In genomic region chr10:131531265-131532190, GRCh38 we compare ENCODE assay signal across 29 cellular contexts.
"Had no signal": no experiment of that assay in that cellular context is flagged by ENCODE, and none has a peak within 500 bp of the region (broad histone marks: within the 10 kb centered on the region; RNA-seq: fewer than 3 reads in every experiment).

No MANE protein-coding gene starts in this region.

- H3K4me3 ChIP-seq: MG63, SJCRH30, SK-N-MC had no signal

- H3K36me3 Mint-ChIP-seq: activated CD8-positive, alpha-beta memory T cell treated with anti-CD3 and anti-CD28 coated beads, Interleukin-2, amount 10 ng/mL, durations not matched to agents 7 days and 5 days; activated naive CD4-positive, alpha-beta T cell treated with anti-CD3 and anti-CD28 coated beads, Interleukin-2, amount 10 ng/mL, durations not matched to agents 7 days and 5 days; activated naive CD8-positive, alpha-beta T cell had no signal

- H3K27ac Mint-ChIP-seq: activated CD4-positive, alpha-beta memory T cell treated with anti-CD3 and anti-CD28 coated beads, Interleukin-2, amount 10 ng/mL, durations not matched to agents 7 days and 5 days; activated CD8-positive, alpha-beta memory T cell treated with anti-CD3 and anti-CD28 coated beads, Interleukin-2, amount 10 ng/mL, durations not matched to agents 7 days and 5 days; activated naive CD4-positive, alpha-beta T cell treated with anti-CD3 and anti-CD28 coated beads, Interleukin-2, amount 10 ng/mL, durations not matched to agents 7 days and 5 days; activated naive CD8-positive, alpha-beta T cell; activated naive CD8-positive, alpha-beta T cell treated with anti-CD3 and anti-CD28 coated beads, Interleukin-2, amount 50 U/mL, for 24 hours had no signal

- H3K9me3 ChIP-seq: MG63, SJCRH30 had no signal

- H3K4me1 Mint-ChIP-seq: activated CD4-positive, alpha-beta memory T cell treated with anti-CD3 and anti-CD28 coated beads, Interleukin-2, amount 10 ng/mL, durations not matched to agents 7 days and 5 days; activated CD8-positive, alpha-beta memory T cell treated with anti-CD3 and anti-CD28 coated beads, Interleukin-2, amount 10 ng/mL, durations not matched to agents 7 days and 5 days; activated naive CD4-positive, alpha-beta T cell treated with anti-CD3 and anti-CD28 coated beads, Interleukin-2, amount 10 ng/mL, durations not matched to agents 7 days and 5 days; activated naive CD8-positive, alpha-beta T cell treated with anti-CD3 and anti-CD28 coated beads, Interleukin-2, amount 50 U/mL, for 24 hours had no signal

- H3K9me3 Mint-ChIP-seq: activated naive CD4-positive, alpha-beta T cell treated with anti-CD3 and anti-CD28 coated beads, Interleukin-2, amount 10 ng/mL, durations not matched to agents 7 days and 5 days; activated naive CD8-positive, alpha-beta T cell treated with anti-CD3 and anti-CD28 coated beads, Interleukin-2, amount 50 U/mL, for 24 hours had no signal

- H3K36me3 ChIP-seq: brain microvascular endothelial cell, MG63, SJCRH30, WERI-Rb-1 had no signal

- H3K27ac ChIP-seq: brain microvascular endothelial cell, SJCRH30, SK-N-MC, WERI-Rb-1 had no signal

- DNase-seq: activated CD4-positive, alpha-beta memory T cell treated with anti-CD3 and anti-CD28 coated beads, Interleukin-2, amount 10 ng/mL, durations not matched to agents 7 days and 5 days; activated CD4-positive, alpha-beta T cell treated with anti-CD3 and anti-CD28 coated beads for 1 hour; activated CD4-positive, alpha-beta T cell treated with anti-CD3 and anti-CD28 coated beads for 48 hours; activated CD4-positive, CD25-positive, alpha-beta regulatory T cell; activated CD8-positive, alpha-beta memory T cell treated with anti-CD3 and anti-CD28 coated beads for 24 hours; activated CD8-positive, alpha-beta memory T cell treated with anti-CD3 and anti-CD28 coated beads, Interleukin-2, amount 10 ng/mL, durations not matched to agents 7 days and 5 days; activated CD8-positive, alpha-beta memory T cell treated with anti-CD3 and anti-CD28 coated beads, Interleukin-2, amount 50 U/mL, for 48 hours; activated effector memory CD4-positive, alpha-beta T cell treated with Interleukin-2 at 50 U/mL for 16 hours; activated naive CD4-positive, alpha-beta T cell treated with anti-CD3 and anti-CD28 coated beads, Interleukin-2, amount 10 ng/mL, durations not matched to agents 7 days and 5 days; activated naive CD8-positive, alpha-beta T cell treated with anti-CD3 and anti-CD28 coated beads, Interleukin-2, amount 50 U/mL, for 24 hours; activated T-cell treated with anti-CD3 and anti-CD28 coated beads, Interleukin-2, amount 50 U/mL, for 48 hours; aorta; brain microvascular endothelial cell; Kasumi-1; KG1; MG63; MV-4-11; NCI-H1092; NCI-H1436 treated with DMSO at 0.1 percent for 48 hours; NCI-H1694 treated with DMSO at 0.1 percent for 48 hours; NCI-H2029; NCI-H524 treated with DMSO at 0.1 percent for 48 hours; SHP77; SJCRH30; T1000; WERI-Rb-1 had no signal

- H3K4me1 ChIP-seq: SJCRH30 had no signal

- H3K27me3 Mint-ChIP-seq: activated CD4-positive, alpha-beta memory T cell treated with anti-CD3 and anti-CD28 coated beads, Interleukin-2, amount 10 ng/mL, durations not matched to agents 7 days and 5 days; activated CD8-positive, alpha-beta memory T cell treated with anti-CD3 and anti-CD28 coated beads, Interleukin-2, amount 10 ng/mL, durations not matched to agents 7 days and 5 days; activated naive CD4-positive, alpha-beta T cell treated with anti-CD3 and anti-CD28 coated beads, Interleukin-2, amount 10 ng/mL, durations not matched to agents 7 days and 5 days; activated naive CD8-positive, alpha-beta T cell; activated naive CD8-positive, alpha-beta T cell treated with anti-CD3 and anti-CD28 coated beads, Interleukin-2, amount 50 U/mL, for 24 hours had no signal

- H3K4me3 Mint-ChIP-seq: activated CD4-positive, alpha-beta memory T cell treated with anti-CD3 and anti-CD28 coated beads, Interleukin-2, amount 10 ng/mL, durations not matched to agents 7 days and 5 days; activated CD8-positive, alpha-beta memory T cell treated with anti-CD3 and anti-CD28 coated beads, Interleukin-2, amount 10 ng/mL, durations not matched to agents 7 days and 5 days; activated naive CD4-positive, alpha-beta T cell treated with anti-CD3 and anti-CD28 coated beads, Interleukin-2, amount 10 ng/mL, durations not matched to agents 7 days and 5 days; activated naive CD8-positive, alpha-beta T cell; activated naive CD8-positive, alpha-beta T cell treated with anti-CD3 and anti-CD28 coated beads, Interleukin-2, amount 50 U/mL, for 24 hours had no signal

- ATAC-seq: activated CD8-positive, alpha-beta memory T cell treated with anti-CD3 and anti-CD28 coated beads, Interleukin-2, amount 10 ng/mL, durations not matched to agents 7 days and 5 days; activated naive CD8-positive, alpha-beta T cell treated with anti-CD3 and anti-CD28 coated beads, Interleukin-2, amount 50 U/mL, for 24 hours; Panc1 had no signal

- H3K27me3 ChIP-seq: brain microvascular endothelial cell, MG63, SJCRH30 had no signal
